ENCODE assay signal across 15 cellular contexts in the genomic region with DNA sequence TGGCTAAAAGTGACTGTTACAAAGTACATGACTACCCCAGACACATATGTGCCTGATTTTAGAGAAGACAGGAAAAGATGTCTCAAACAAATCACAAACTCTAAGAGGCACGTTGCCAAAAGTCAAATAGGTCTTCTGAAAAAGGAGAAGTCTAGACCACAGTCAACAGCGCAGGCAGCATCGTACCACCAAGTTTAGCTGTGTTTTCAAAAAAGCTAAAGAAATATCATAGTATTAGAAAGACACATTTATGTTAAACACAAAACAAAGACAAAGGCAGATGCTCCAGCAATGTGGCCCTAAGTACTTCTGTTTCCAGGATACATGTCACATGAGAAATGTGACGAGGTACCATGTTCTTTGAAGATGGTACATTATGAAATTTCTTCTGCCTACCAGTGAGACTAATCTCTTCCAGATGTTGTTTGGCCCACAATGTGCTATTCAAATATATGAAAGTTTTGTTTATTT. TPM values are rescaled to one million over a fixed set of nuclear protein-coding genes. Genes with fewer than 3 reads are reported as not detected.
DNase-seq lines count a peak whose midpoint lies in the region; ATAC-seq, FAIRE-seq and TF ChIP-seq lines count a peak whose summit lies in the region.
"Had no signal": no experiment of that assay in that cellular context is flagged by ENCODE, and none has a peak within 500 bp of the region (broad histone marks: within the 10 kb centered on the region; RNA-seq: fewer than 3 reads in every experiment).

No MANE protein-coding gene starts in this region.

- no peaks in the 10 kb centered on the region for H3K36me3 ChIP-seq in BLaER1 treated with 17β-estradiol and CSF1 and Interleukin-3, amounts not matched to agents 10 nM and 100 nM
- H3K36me3 ChIP-seq in bronchial epithelial cell (ENCODE audit: control insufficient read depth, insufficient read depth, low read length) (no peaks in the 10 kb centered on the region), HAP-1 (replicated peaks) (no peaks in the 10 kb centered on the region)
- H3K36me3 ChIP-seq: left lung, right lobe of liver had no signal

- DNase-seq in KBM-7, result peak; percentile 39
- DNase-seq in bronchial epithelial cell (ENCODE audit: low read depth), result no peak
- DNase-seq in SIG-M5 (lab: John Stamatoyannopoulos, UW), result no peak
- DNase-seq in NCI-H748 (lab: John Stamatoyannopoulos, UW; ENCODE audit: unreplicated experiment), result no peak
- DNase-seq in HAP-1 (ENCODE audit: low spot score in 2 of 2), result no peak
- DNase-seq: CD4-positive, CD25-positive, alpha-beta regulatory T cell; erythroblast; left lung; NCI-H345; right lobe of liver; stimulated activated CD8-positive, alpha-beta memory T cell treated with anti-CD3 and anti-CD28 coated beads, Interleukin-4, amount 100 ng/mL, for 48 hours had no signal

- in situ Hi-C loops in KBM-7 (cut with MboI; ENCODE audit: low pct_unique_long_range_greater_than_20kb, low sequenced_read_pairs) (no loop called here), HAP-1 (cut with MboI; ENCODE audit: low sequenced_read_pairs) (no loop called here)

- H3K9ac ChIP-seq in BLaER1 treated with 17β-estradiol and CSF1 and Interleukin-3, amounts not matched to agents 10 nM and 100 nM, result peak overlapping the region in 8 of 11 experiments; percentile 34 to 69 (median 50); a peak in 14 of 22 replicates

- no peak for ATAC-seq in GM19023 (IDR thresholded peaks at IDR 0.05; ENCODE audit: unreplicated experiment)
- ATAC-seq: left lung had no signal

- H3K9me3 Mint-ChIP-seq in nephron, result peaks cover 5% of the 10 kb centered on the region

- peak overlapping the region; percentile 48 to 59 (median 55) for H3K27ac Mint-ChIP-seq in nephron
- H3K27ac Mint-ChIP-seq: CD4-positive, CD25-positive, alpha-beta regulatory T cell; IgD-negative memory B cell had no signal

- peak overlapping the region; percentile 43 to 89 (median 75) for H3K4me2 ChIP-seq in BLaER1 treated with 17β-estradiol and CSF1 and Interleukin-3, amounts not matched to agents 10 nM and 100 nM

- no peaks in the 10 kb centered on the region for H4K20me1 ChIP-seq in BLaER1 treated with 17β-estradiol and CSF1 and Interleukin-3, amounts not matched to agents 10 nM and 100 nM

- peaks cover 0 to 62% (median 0%) of the 10 kb centered on the region in 11 experiments; a peak in 4 of 22 replicates for H3K27me3 ChIP-seq in BLaER1 treated with 17β-estradiol and CSF1 and Interleukin-3, amounts not matched to agents 10 nM and 100 nM
- H3K27me3 ChIP-seq in bronchial epithelial cell (ENCODE audit: control insufficient read depth, insufficient read depth, low read length), result no peaks in the 10 kb centered on the region
- no peaks in the 10 kb centered on the region for H3K27me3 ChIP-seq in HAP-1 (ENCODE audit: low read depth)
- H3K27me3 ChIP-seq: left lung, right lobe of liver had no signal

- peak; percentile 13 for FAIRE-seq in bronchial epithelial cell (lab: Jason Lieb, UNC)

- H3K27ac ChIP-seq in BLaER1 treated with 17β-estradiol and CSF1 and Interleukin-3, amounts not matched to agents 10 nM and 100 nM, result peak overlapping the region in 9 of 11 experiments; percentile 49 to 87 (median 72); a peak in 18 of 22 replicates
- H3K27ac ChIP-seq: right lobe of liver had no signal

- H3K4me1 Mint-ChIP-seq in nephron, result peaks cover 49% of the 10 kb centered on the region
- H3K4me1 Mint-ChIP-seq: CD4-positive, CD25-positive, alpha-beta regulatory T cell; IgD-negative memory B cell had no signal

- peak overlapping the region in 4 of 10 experiments; percentile 1 to 26 (median 14); a peak in 3 of 20 replicates for H3K4me3 ChIP-seq in BLaER1 treated with 17β-estradiol and CSF1 and Interleukin-3, amounts not matched to agents 10 nM and 100 nM
- H3K4me3 ChIP-seq in bronchial epithelial cell (ENCODE audit: low read depth, low read length) (no peak overlapping the region), HAP-1 (no peak overlapping the region)
- H3K4me3 ChIP-seq: left lung, right lobe of liver had no signal

- H3K4me1 ChIP-seq in BLaER1 treated with 17β-estradiol and CSF1 and Interleukin-3, amounts not matched to agents 10 nM and 100 nM, result peaks cover 28 to 44% (median 41%) of the 10 kb centered on the region in 10 experiments
- H3K4me1 ChIP-seq in HAP-1, result no peaks in the 10 kb centered on the region
- H3K4me1 ChIP-seq: right lobe of liver had no signal

- peaks cover 6% of the 10 kb centered on the region for H3K36me3 Mint-ChIP-seq in nephron (ENCODE audit: low read depth)
- H3K36me3 Mint-ChIP-seq: CD4-positive, CD25-positive, alpha-beta regulatory T cell; IgD-negative memory B cell had no signal

- no peak for TF ChIP-seq CTCF in bronchial epithelial cell (IDR thresholded peaks at IDR 0.05; ENCODE audit: insufficient read depth, low read length, severe bottlenecking)
- TF ChIP-seq CTCF in nephron (IDR thresholded peaks at IDR 0.05; ENCODE audit: unreplicated experiment in 3 of 3), result no peak

- H3K4me3 Mint-ChIP-seq in nephron, result no peak overlapping the region
- H3K4me3 Mint-ChIP-seq: CD4-positive, CD25-positive, alpha-beta regulatory T cell; IgD-negative memory B cell had no signal

- no peaks in the 10 kb centered on the region for H3K27me3 Mint-ChIP-seq in nephron (ENCODE audit: low read depth)
- H3K27me3 Mint-ChIP-seq: CD4-positive, CD25-positive, alpha-beta regulatory T cell; IgD-negative memory B cell had no signal

- H3K9me3 ChIP-seq in BLaER1 treated with 17β-estradiol and CSF1 and Interleukin-3, amounts not matched to agents 10 nM and 100 nM (replicated peaks in 1 of 11), result peaks cover 10 to 23% (median 16%) of the 10 kb centered on the region in 11 experiments; a peak in 21 of 22 replicates
- H3K9me3 ChIP-seq in HAP-1, result no peaks in the 10 kb centered on the region
- H3K9me3 ChIP-seq: left lung, right lobe of liver had no signal

RNA-seq across cellular contexts. Expression of gene LPAR1, which starts 43.5 kb away (rescaled TPM):
- 9.0 and 16.8 TPM in 2 replicates for total RNA-seq in bronchial epithelial cell
- total RNA-seq: CD4-positive, CD25-positive, alpha-beta regulatory T cell had no signal
